ENCODE assay signal across 8 cellular contexts in genomic region chr11:12235549-12235944, GRCh38.
DNase-seq lines count a peak whose midpoint lies in the region; ATAC-seq, FAIRE-seq and TF ChIP-seq lines count a peak whose summit lies in the region.

No MANE protein-coding gene starts in this region.

- H3K27ac Mint-ChIP-seq in CD4-positive, alpha-beta memory T cell, result peak overlapping the region; percentile 76 to 96 (median 93)
- H3K27ac Mint-ChIP-seq in activated naive CD4-positive, alpha-beta T cell treated with anti-CD3 and anti-CD28 coated beads, Interleukin-2, amount 50 U/mL, for 72 hours, result peak overlapping the region; percentile 95

- H3K36me3 Mint-ChIP-seq in CD4-positive, alpha-beta memory T cell, result peaks cover 23 to 36% of the 10 kb centered on the region in 2 donors
- peaks cover 29 to 58% of the 10 kb centered on the region in 2 donors for H3K36me3 Mint-ChIP-seq in activated naive CD4-positive, alpha-beta T cell treated with anti-CD3 and anti-CD28 coated beads, Interleukin-2, amount 50 U/mL, for 72 hours

- H3K9me3 ChIP-seq in CD4-positive, alpha-beta memory T cell (ENCODE audit: control insufficient read depth in 1 of 2, low read length in 2 of 2), result no peaks in the 10 kb centered on the region
- no peaks in the 10 kb centered on the region for H3K9me3 ChIP-seq in lower lobe of right lung

- POLR2A ChIA-PET in CD4-positive, alpha-beta memory T cell (lab: Charles Lee; ENCODE audit: partially characterized antibody), result interaction anchor here (0.8 to 3.0 kb wide), 11 partner anchors 11 to 182 kb away, joined by 3 to 54 read pairs (median 5); partner anchors contain the start of gene MICAL2

- no peaks in the 10 kb centered on the region for H3K27me3 ChIP-seq in CD4-positive, alpha-beta memory T cell (ENCODE audit: insufficient read depth, low read length)
- H3K27me3 ChIP-seq in lower lobe of right lung (ENCODE audit: low read depth), result no peaks in the 10 kb centered on the region

- peak; percentile 9 to 25 for ATAC-seq in activated naive CD4-positive, alpha-beta T cell treated with anti-CD3 and anti-CD28 coated beads, Interleukin-2, amount 50 U/mL, for 72 hours
- ATAC-seq in lower lobe of right lung (no peak), GM18519 (IDR thresholded peaks at IDR 0.05; ENCODE audit: low FRiP score, unreplicated experiment) (no peak)

- H3K4me3 ChIP-seq in CD4-positive, alpha-beta memory T cell (ENCODE audit: low read length in 2 of 2), result no peak overlapping the region
- no peak overlapping the region for H3K4me3 ChIP-seq in HFF-Myc (replicated peaks; ENCODE audit: low read depth, low read length)
- no peak overlapping the region for H3K4me3 ChIP-seq in lower lobe of right lung

- H3K27ac ChIP-seq in CD4-positive, alpha-beta memory T cell (ENCODE audit: low read depth, low read length), result peak overlapping the region; percentile 46
- H3K27ac ChIP-seq in lower lobe of right lung, result peak overlapping the region; percentile 57

- H3K4me3 Mint-ChIP-seq in CD4-positive, alpha-beta memory T cell, result peak overlapping the region in 6 of 8 donors; percentile 70 to 86 (median 78)

- TF ChIP-seq CTCF in HFF-Myc (IDR thresholded peaks at IDR 0.05; ENCODE audit: low read depth, low read length, missing control alignments) (peak; percentile 14), lower lobe of right lung (IDR thresholded peaks at IDR 0.05) (no peak), D721Med (IDR thresholded peaks at IDR 0.05; ENCODE audit: insufficient read depth, missing control alignments) (no peak)

- H3K4me1 Mint-ChIP-seq in CD4-positive, alpha-beta memory T cell, result peaks cover 15 to 26% (median 20%) of the 10 kb centered on the region in 4 donors

- peaks cover 23% of the 10 kb centered on the region for H3K4me1 ChIP-seq in CD4-positive, alpha-beta memory T cell (ENCODE audit: insufficient read depth, low read length)
- peaks cover 33% of the 10 kb centered on the region for H3K4me1 ChIP-seq in lower lobe of right lung

- CTCF ChIA-PET in CD4-positive, alpha-beta memory T cell (lab: Charles Lee; ENCODE audit: partially characterized antibody), result interaction anchor here (0.8 to 8.5 kb wide), 39 partner anchors 9 to 401 kb away, joined by 3 to 149 read pairs (median 8); partner anchors contain the start of gene MICAL2

- H3K36me3 ChIP-seq in CD4-positive, alpha-beta memory T cell (ENCODE audit: insufficient read depth, low read length), result peaks cover 11% of the 10 kb centered on the region
- peaks cover 27% of the 10 kb centered on the region for H3K36me3 ChIP-seq in lower lobe of right lung

- DNase-seq in CD4-positive, alpha-beta memory T cell, result no peak
- DNase-seq in HFF-Myc (ENCODE audit: extremely low read depth, low read depth) (no peak), lower lobe of right lung (no peak), D721Med (ENCODE audit: insufficient read length, low spot score) (no peak), iPS-NIHi11 (ENCODE audit: low spot score) (no peak)
- DNase-seq in activated naive CD4-positive, alpha-beta T cell treated with anti-CD3 and anti-CD28 coated beads, Interleukin-2, amount 50 U/mL, for 72 hours (ENCODE audit: low spot score in 2 of 2), result peak in 1 of 2 donors; percentile 12
- DNase-seq in activated effector memory CD4-positive, alpha-beta T cell treated with anti-CD3 and anti-CD28 coated beads, Interleukin-2, amount 50 U/mL, for 16 hours, result no peak

- H3K9me3 Mint-ChIP-seq in CD4-positive, alpha-beta memory T cell, result no peaks in the 10 kb centered on the region
- H3K9me3 Mint-ChIP-seq in activated naive CD4-positive, alpha-beta T cell treated with anti-CD3 and anti-CD28 coated beads, Interleukin-2, amount 50 U/mL, for 72 hours, result peaks cover 0 to 6% of the 10 kb centered on the region in 2 donors

- H3K27me3 Mint-ChIP-seq in CD4-positive, alpha-beta memory T cell, result no peaks in the 10 kb centered on the region

- intact Hi-C loops in CD4-positive, alpha-beta memory T cell (cut with micrococcal nuclease), result no loop called here
- intact Hi-C loops in lower lobe of right lung (cut with DNase I), result no loop called here

- FAIRE-seq in D721Med (lab: Jason Lieb, UNC), result no peak

Comparison
In these comparisons a context has a peak if more than half of its experiments do, and no peak if none do; other contexts are left out.
1. ATAC-seq: peak in activated naive CD4-positive, alpha-beta T cell treated with anti-CD3 and anti-CD28 coated beads, Interleukin-2, amount 50 U/mL, for 72 hours (2 of 2); none in lower lobe of right lung (0 of 2) and GM18519 (single experiment).